In genomic region chr20:50151034-50151743, GRCh38 we compare ENCODE assay signal across 8 cellular contexts. TPM values are rescaled to one million over a fixed set of nuclear protein-coding genes. Genes with fewer than 3 reads are reported as not detected.
DNase-seq lines count a peak whose midpoint lies in the region; FAIRE-seq and TF ChIP-seq lines count a peak whose summit lies in the region.

No MANE protein-coding gene starts in this region.

- peaks cover 2% of the 10 kb centered on the region for H3K9me3 Mint-ChIP-seq in astrocyte (ENCODE audit: unreplicated experiment)

- peaks cover 14% of the 10 kb centered on the region for H3K36me3 Mint-ChIP-seq in astrocyte (ENCODE audit: low read depth, unreplicated experiment)

- no peak for FAIRE-seq in astrocyte (lab: Jason Lieb, UNC)

- H3K4me3 Mint-ChIP-seq in astrocyte (ENCODE audit: unreplicated experiment), result peak overlapping the region; percentile 95

- no peak overlapping the region for H3K4ac ChIP-seq in mesendoderm (ENCODE audit: low read depth, low read length)

- H3K27me3 ChIP-seq in astrocyte (ENCODE audit: insufficient read depth, low read length) (no peaks in the 10 kb centered on the region), mesendoderm (ENCODE audit: insufficient read depth, low read length, poor library complexity) (no peaks in the 10 kb centered on the region), SJCRH30 (no peaks in the 10 kb centered on the region)

- H3K36me3 ChIP-seq in astrocyte (ENCODE audit: insufficient read depth, low read length) (peaks cover 7% of the 10 kb centered on the region), mesendoderm (ENCODE audit: control insufficient read depth, insufficient read depth, low read length) (no peaks in the 10 kb centered on the region), SJCRH30 (peaks cover 28% of the 10 kb centered on the region)

- peaks cover 77% of the 10 kb centered on the region for H3K79me2 ChIP-seq in astrocyte (ENCODE audit: insufficient read depth, low read length)
- H3K79me2 ChIP-seq in mesendoderm (ENCODE audit: control insufficient read depth, insufficient read depth, low read length), result peaks cover 62% of the 10 kb centered on the region

- no peak overlapping the region for H4K5ac ChIP-seq in mesendoderm (ENCODE audit: low read length)

- no peak overlapping the region for H2BK15ac ChIP-seq in mesendoderm (replicated peaks; ENCODE audit: low read depth)

- H3K27ac ChIP-seq in 22Rv1, result peak overlapping the region; percentile 68
- no peak overlapping the region for H3K27ac ChIP-seq in astrocyte (ENCODE audit: low read depth, low read length)
- peak overlapping the region; percentile 29 for H3K27ac ChIP-seq in mesendoderm (ENCODE audit: low read depth, low read length)
- no peak overlapping the region for H3K27ac ChIP-seq in SJCRH30

- H3K4me3 ChIP-seq in HFF-Myc (replicated peaks; ENCODE audit: low read depth, low read length) (peak overlapping the region; percentile 7; the same call in 1 of the 2 replicates), astrocyte (ENCODE audit: insufficient read depth, low read depth, low read length) (no peak overlapping the region), mesendoderm (ENCODE audit: low read length) (no peak overlapping the region), SJCRH30 (no peak overlapping the region)

- H2AFZ ChIP-seq in astrocyte (ENCODE audit: low read depth, low read length), result no peak overlapping the region

- peak overlapping the region; percentile 67 for H2BK5ac ChIP-seq in mesendoderm (ENCODE audit: low read length)

- H3K4me2 ChIP-seq in astrocyte (ENCODE audit: low read length) (peak overlapping the region; percentile 98), mesendoderm (ENCODE audit: low read length) (peak overlapping the region; percentile 49)

- H2BK120ac ChIP-seq in mesendoderm (ENCODE audit: low read depth, low read length), result no peak overlapping the region

- H4K8ac ChIP-seq in mesendoderm (ENCODE audit: low read depth, low read length), result no peak overlapping the region

- no peak for DNase-seq in HFF-Myc (ENCODE audit: extremely low read depth, low read depth)
- DNase-seq in astrocyte (ENCODE audit: low read depth), result no peak
- peak; percentile 86 for DNase-seq in mesendoderm
- no peak for DNase-seq in GM19240 (ENCODE audit: insufficient read length, low spot score)
- no peak for DNase-seq in NCI-H187 treated with DMSO at 0.1 percent for 48 hours (lab: John Stamatoyannopoulos, UW)
- DNase-seq in GOT3 (lab: John Stamatoyannopoulos, UW), result no peak
- no peak for DNase-seq in SJCRH30

- H3K27me3 Mint-ChIP-seq in astrocyte (ENCODE audit: low read depth, unreplicated experiment), result no peaks in the 10 kb centered on the region

- no peaks in the 10 kb centered on the region for H3K9me3 ChIP-seq in astrocyte (ENCODE audit: insufficient read depth, low read depth, low read length)
- H3K9me3 ChIP-seq in SJCRH30 (replicated peaks), result no peaks in the 10 kb centered on the region

- H2AK5ac ChIP-seq in mesendoderm (ENCODE audit: low read length), result peak overlapping the region; percentile 59

- H3K4me1 Mint-ChIP-seq in astrocyte (ENCODE audit: low read depth, unreplicated experiment), result peaks cover 32% of the 10 kb centered on the region

- H3K18ac ChIP-seq in mesendoderm (ENCODE audit: low read length), result no peak overlapping the region

- no CpG with 5 or more reads among the region's 10 CpGs for WGBS in mesendoderm (ENCODE audit: extremely low coverage, insufficient coverage, low lambda C conversion rate)

- H3K9ac ChIP-seq in astrocyte (ENCODE audit: low read length) (peak overlapping the region; percentile 33), mesendoderm (ENCODE audit: low read length) (peak overlapping the region; percentile 71)

- H3K4me1 ChIP-seq in astrocyte (ENCODE audit: insufficient read depth, low read length), result peaks cover 53% of the 10 kb centered on the region
- peaks cover 19% of the 10 kb centered on the region for H3K4me1 ChIP-seq in mesendoderm (ENCODE audit: control insufficient read depth, low read depth, low read length)
- peaks cover 45% of the 10 kb centered on the region for H3K4me1 ChIP-seq in SJCRH30

- TF ChIP-seq CTCF in 22Rv1 (IDR thresholded peaks at IDR 0.05) (no peak), HFF-Myc (IDR thresholded peaks at IDR 0.05; ENCODE audit: low read depth, low read length, missing control alignments) (no peak), astrocyte (IDR thresholded peaks at IDR 0.05; ENCODE audit: insufficient read depth, low read depth, low read length) (no peak)

- peaks cover 26% of the 10 kb centered on the region for H3K79me1 ChIP-seq in mesendoderm (ENCODE audit: low read length)

- H3K23ac ChIP-seq in mesendoderm (ENCODE audit: low read length), result no peak overlapping the region

- H4K20me1 ChIP-seq in astrocyte (ENCODE audit: insufficient read depth, low read length), result peaks cover 44% of the 10 kb centered on the region

- H3K27ac Mint-ChIP-seq in astrocyte (ENCODE audit: unreplicated experiment), result peak overlapping the region; percentile 29

- peak overlapping the region; percentile 77 for H3K56ac ChIP-seq in mesendoderm (ENCODE audit: low read length)

RNA-seq across cellular contexts. Expression of gene PEDS1, which starts 2.3 kb away (rescaled TPM):
- 41.6 and 44.1 TPM in 2 replicates for total RNA-seq in astrocyte
- polyA plus RNA-seq in mesendoderm (2013, experiment 1 of 2), result 59.8 TPM
- 57.8 TPM for polyA plus RNA-seq in mesendoderm (2013, experiment 2 of 2)
- total RNA-seq in SJCRH30 (2014; rRNA removed; shearing (Covaris generic)), result 67.7 TPM in 2 replicates

RNA-seq across cellular contexts. Expression of gene UBE2V1, which starts 38.2 kb away (rescaled TPM):
- total RNA-seq in astrocyte, result 136 and 139 TPM in 2 replicates
- polyA plus RNA-seq in mesendoderm (2013, experiment 1 of 2), result 280 TPM
- polyA plus RNA-seq in mesendoderm (2013, experiment 2 of 2), result 273 TPM
- total RNA-seq in SJCRH30 (2014; rRNA removed; shearing (Covaris generic)), result 216 and 249 TPM in 2 replicates

RNA-seq across cellular contexts. Expression of gene CEBPB, which starts 39.4 kb away (rescaled TPM):
- total RNA-seq in astrocyte, result 33.8 and 34.6 TPM in 2 replicates
- 22.5 TPM for polyA plus RNA-seq in mesendoderm (2013, experiment 1 of 2)
- 22.8 TPM for polyA plus RNA-seq in mesendoderm (2013, experiment 2 of 2)
- 6.6 and 9.3 TPM in 2 replicates for total RNA-seq in SJCRH30 (2014; rRNA removed; shearing (Covaris generic))

Comparison
In these comparisons a context has a peak if more than half of its experiments do, and no peak if none do; other contexts are left out.
1. H3K27ac ChIP-seq: peak in 22Rv1 (single experiment) and mesendoderm (single experiment); none in astrocyte (single experiment) and SJCRH30 (single experiment).